In the genomic region with DNA sequence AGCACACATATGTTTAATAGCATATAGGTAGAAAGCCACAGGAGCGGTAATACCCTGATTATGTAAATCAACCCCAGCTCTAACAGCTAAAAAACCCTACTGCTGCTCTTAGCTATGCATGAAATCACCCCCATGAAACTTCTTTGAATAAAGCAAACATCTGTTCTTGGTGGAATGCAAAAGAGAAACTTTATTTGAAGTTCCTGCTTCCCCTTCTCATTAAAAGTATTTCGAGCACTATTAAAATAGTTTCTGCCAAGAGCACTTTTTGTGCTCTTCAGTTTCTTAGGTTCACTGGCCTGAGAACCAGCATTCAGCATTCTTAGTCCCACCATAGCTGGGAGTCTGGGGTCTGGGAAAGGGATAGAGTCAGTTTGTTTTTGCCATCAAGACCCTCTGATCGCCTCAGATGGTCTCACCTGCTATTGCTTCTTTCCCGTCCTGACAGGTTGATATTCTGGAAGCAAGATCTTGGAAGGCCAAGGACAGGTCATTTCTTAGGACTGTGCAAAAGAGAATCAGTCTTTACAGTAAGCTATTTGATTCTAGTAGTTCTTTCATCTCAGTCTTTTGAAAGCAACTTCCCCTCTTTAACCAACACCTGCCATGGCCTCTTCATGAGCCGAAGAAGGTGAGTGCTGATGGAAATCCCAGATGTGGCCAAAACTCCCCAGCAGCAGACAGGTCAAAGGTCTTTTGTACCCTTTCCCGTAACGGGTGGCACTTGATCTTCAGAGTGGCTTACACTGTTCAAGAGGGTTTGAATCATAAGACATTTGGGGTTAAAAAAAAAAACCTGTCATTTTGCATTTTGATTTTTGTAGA, we compare ENCODE assay signal across 8 cellular contexts.
DNase-seq lines count a peak whose midpoint lies in the region; ATAC-seq, FAIRE-seq and TF ChIP-seq lines count a peak whose summit lies in the region.

No MANE protein-coding gene starts in this region.

- H3K36me3 ChIP-seq in hepatocyte (replicated peaks; ENCODE audit: insufficient read depth, low read depth) = no peaks in the 10 kb centered on the region

- peaks cover 4% of the 10 kb centered on the region for H3K9me3 Mint-ChIP-seq in activated naive CD8-positive, alpha-beta T cell treated with anti-CD3 and anti-CD28 coated beads for 36 hours

- H3K4me1 ChIP-seq in hepatocyte (ENCODE audit: insufficient read depth) = no peaks in the 10 kb centered on the region

- H3K9me2 ChIP-seq in hepatocyte (replicated peaks; ENCODE audit: insufficient read depth) = no peaks in the 10 kb centered on the region

- ATAC-seq in GM19463 (IDR thresholded peaks at IDR 0.05; ENCODE audit: unreplicated experiment) (peak; percentile 49), HG03139 (IDR thresholded peaks at IDR 0.05; ENCODE audit: unreplicated experiment) (peak; percentile 56)

- H3K27me3 Mint-ChIP-seq in activated naive CD8-positive, alpha-beta T cell treated with anti-CD3 and anti-CD28 coated beads for 36 hours = no peaks in the 10 kb centered on the region

- no peaks in the 10 kb centered on the region for H3K9me3 ChIP-seq in hepatocyte (ENCODE audit: low read depth)

- no peak overlapping the region for H2AFZ ChIP-seq in hepatocyte

- H4K20me1 ChIP-seq in hepatocyte (ENCODE audit: insufficient read depth, poor library complexity, severe bottlenecking) = no peaks in the 10 kb centered on the region

- WGBS in hepatocyte (ENCODE audit: low lambda C conversion rate, missing lambda C conversion rate) = 78% methylated on average over 7 of the region's 7 CpGs

- H3K27ac Mint-ChIP-seq in activated naive CD8-positive, alpha-beta T cell treated with anti-CD3 and anti-CD28 coated beads for 36 hours = peak overlapping the region; percentile 95

- no peaks in the 10 kb centered on the region for H3K79me2 ChIP-seq in hepatocyte

- DNase-seq in GM13976 (ENCODE audit: low spot score) (peak; percentile 49), midbrain (lab: John Stamatoyannopoulos, UW) (no peak), hepatocyte (ENCODE audit: low spot score) (no peak), NCI-H82 (lab: John Stamatoyannopoulos, UW) (no peak), urothelium cell line (ENCODE audit: low spot score) (no peak)
- DNase-seq in activated naive CD8-positive, alpha-beta T cell treated with anti-CD3 and anti-CD28 coated beads for 36 hours = no peak

- in situ Hi-C loops in GM13976 (cut with MboI; ENCODE audit: low sequenced_read_pairs, unreplicated experiment) = loop anchor here (10.0 kb wide), 1 partner anchor 86 kb away; no protein-coding TSS in a partner anchor

- peak overlapping the region; percentile 30 for H3K4me3 Mint-ChIP-seq in activated naive CD8-positive, alpha-beta T cell treated with anti-CD3 and anti-CD28 coated beads for 36 hours

- no peak overlapping the region for H3K27ac ChIP-seq in hepatocyte

- no peak overlapping the region for H3K4me2 ChIP-seq in hepatocyte

- peaks cover 29% of the 10 kb centered on the region for H3K4me1 Mint-ChIP-seq in activated naive CD8-positive, alpha-beta T cell treated with anti-CD3 and anti-CD28 coated beads for 36 hours

- no peaks in the 10 kb centered on the region for H3K27me3 ChIP-seq in hepatocyte

- peaks cover 2% of the 10 kb centered on the region for H3K36me3 Mint-ChIP-seq in activated naive CD8-positive, alpha-beta T cell treated with anti-CD3 and anti-CD28 coated beads for 36 hours

- no peak for FAIRE-seq in urothelium cell line (lab: Jason Lieb, UNC)

- TF ChIP-seq CTCF in GM13976 (IDR thresholded peaks at IDR 0.05; ENCODE audit: borderline replicate concordance, control extremely low read depth, extremely low read depth, insufficient read depth, missing control alignments) (no peak), hepatocyte (IDR thresholded peaks at IDR 0.05; ENCODE audit: poor library complexity) (no peak)

- no peak overlapping the region for H3K4me3 ChIP-seq in hepatocyte
